In genomic region chr17:79616801-79617200, GRCh38 we compare ENCODE assay signal across 21 cellular contexts. TPM values are rescaled to one million over a fixed set of nuclear protein-coding genes. Genes with fewer than 3 reads are reported as not detected.
"Had no signal": no experiment of that assay in that cellular context is flagged by ENCODE, and none has a peak within 500 bp of the region (broad histone marks: within the 10 kb centered on the region; RNA-seq: fewer than 3 reads in every experiment).

No MANE protein-coding gene starts in this region.

- H3K27ac ChIP-seq: adrenal gland, body of pancreas, parathyroid adenoma had no signal

- H3K9me3 Mint-ChIP-seq: activated T-helper 17 cell treated with anti-CD3 and anti-CD28 coated beads, Interleukin-2, amount 50 U/mL, for 72 hours; mesothelial cell of epicardium had no signal

- H3K4me3 ChIP-seq: adrenal gland, body of pancreas, lung had no signal

- H3K4me3 Mint-ChIP-seq: activated T-helper 17 cell treated with anti-CD3 and anti-CD28 coated beads, Interleukin-2, amount 50 U/mL, for 72 hours; mesothelial cell of epicardium had no signal

- H3K27ac Mint-ChIP-seq: activated T-helper 17 cell treated with anti-CD3 and anti-CD28 coated beads, Interleukin-2, amount 50 U/mL, for 72 hours; mesothelial cell of epicardium had no signal

- H3K36me3 Mint-ChIP-seq: mesothelial cell of epicardium had no signal

- H3K4me1 Mint-ChIP-seq: activated T-helper 17 cell treated with anti-CD3 and anti-CD28 coated beads, Interleukin-2, amount 50 U/mL, for 72 hours; mesothelial cell of epicardium had no signal

- H2AFZ ChIP-seq: parathyroid adenoma had no signal

- H3K36me3 ChIP-seq: adrenal gland had no signal

- ATAC-seq: activated T-helper 17 cell treated with anti-CD3 and anti-CD28 coated beads, Interleukin-2, amount 50 U/mL, for 72 hours; body of pancreas; SK-N-SH treated with all-trans-retinoic acid at 6 μM for 48 hours had no signal

- H3K9me3 ChIP-seq: adrenal gland, body of pancreas had no signal

- H3K9ac ChIP-seq: parathyroid adenoma had no signal

- DNase-seq: activated CD4-positive, CD25-positive, alpha-beta regulatory T cell treated with anti-CD3 and anti-CD28 coated beads, Interleukin-2, amount 50 U/mL, for 72 hours; activated naive CD4-positive, alpha-beta T cell treated with Interleukin-2 at 50 U/mL for 16 hours; activated T-cell treated with anti-CD3 and anti-CD28 coated beads for 4 hours; adrenal gland; body of pancreas; hypothalamus; stimulated activated CD4-positive, alpha-beta T cell treated with anti-CD3 and anti-CD28 coated beads, Interleukin-15, amount 100 ng/mL, for 24 hours; stimulated activated CD4-positive, alpha-beta T cell treated with anti-CD3 and anti-CD28 coated beads, Interleukin-4, amount 100 ng/mL, for 1 hour; stimulated activated naive CD4-positive, alpha-beta T cell; T-helper 1 cell; T1000; trophoblast cell had no signal

- H3K79me2 ChIP-seq: parathyroid adenoma had no signal

- H3K4me1 ChIP-seq: adrenal gland, body of pancreas, parathyroid adenoma had no signal

RNA-seq across cellular contexts. Expression of gene RBFOX3, which starts 6.0 kb away (rescaled TPM):
- total RNA-seq: activated T-helper 17 cell treated with anti-CD3 and anti-CD28 coated beads, Interleukin-2, amount 50 U/mL, for 72 hours; epithelial cell of proximal tubule; myocyte; renal cortical epithelial cell; subcutaneous adipose tissue had no signal
